ENCODE assay signal across 26 cellular contexts in genomic region chr16:46875243-46875642, GRCh38.
"Had no signal": no experiment of that assay in that cellular context is flagged by ENCODE, and none has a peak within 500 bp of the region (broad histone marks: within the 10 kb centered on the region; RNA-seq: fewer than 3 reads in every experiment).

No MANE protein-coding gene starts in this region.

- H3K4me3 ChIP-seq: SJSA1 had no signal

- H3K9me3 ChIP-seq: SJSA1 had no signal

- H3K27me3 ChIP-seq: SJSA1 had no signal

- H3K4me2 ChIP-seq: KMS-11 had no signal

- DNase-seq: IMR-90, Kasumi-1, MM.1S, MV-4-11, NCI-H1048, NCI-H1105 treated with DMSO at 0.1 percent for 48 hours, NCI-H1417 treated with DMSO at 0.1 percent for 48 hours, NCI-H146, NCI-H1694 treated with DMSO at 0.1 percent for 48 hours, NCI-H1930, NCI-H2081, NCI-H2171, NCI-H226, NCI-H446, NCI-H510A, NCI-H524 treated with DMSO at 0.1 percent for 48 hours, NCI-H69, NCI-H774, Right ventricle myocardium superior, RPMI8226, SIG-M5 had no signal

- H3K36me3 ChIP-seq: SJSA1 had no signal

- H3K9ac ChIP-seq: KMS-11 had no signal

- H3K27ac ChIP-seq: HL-60, KMS-11, SJSA1, SK-N-MC had no signal

- H3K4me1 ChIP-seq: SJSA1 had no signal

- FAIRE-seq: RCC 7860 had no signal
